Comparison of ENCODE assay signal across 8 cellular contexts in genomic region chr9:127976943-127977871, GRCh38. TPM values are rescaled to one million over a fixed set of nuclear protein-coding genes. Genes with fewer than 3 reads are reported as not detected.
DNase-seq lines count a peak whose midpoint lies in the region; ATAC-seq, FAIRE-seq and TF ChIP-seq lines count a peak whose summit lies in the region.

No MANE protein-coding gene starts in this region.

- no peak for TF ChIP-seq POLR2A in testis (IDR thresholded peaks at IDR 0.05)

- intact Hi-C loops in testis (cut with DNase I; ENCODE audit: low total_unique reads) = no loop called here

- H3K4me3 ChIP-seq in iPS-20b (ENCODE audit: low read length) (peak overlapping the region; percentile 58), testis (peak overlapping the region in 1 of 2 donors; percentile 89)

- DNase-seq in activated CD4-positive, alpha-beta T cell treated with anti-CD3 and anti-CD28 coated beads for 48 hours = peak; percentile 39
- no peak for DNase-seq in activated CD4-positive, alpha-beta T cell treated with anti-CD3 and anti-CD28 coated beads for 4 hours
- DNase-seq in activated T-cell treated with anti-CD3 and anti-CD28 coated beads, Interleukin-2, amount 50 U/mL, for 48 hours = peak; percentile 55 to 60
- DNase-seq in testis (no peak), NCI-H524 treated with DMSO at 0.1 percent for 48 hours (lab: John Stamatoyannopoulos, UW) (no peak), D721Med (ENCODE audit: insufficient read length, low spot score) (no peak)

- H3K27ac ChIP-seq in iPS-20b (ENCODE audit: low read length) (no peak overlapping the region), testis (peak overlapping the region; percentile 65 to 78)

- H3K27me3 ChIP-seq in iPS-20b (ENCODE audit: insufficient read depth, low read length) (no peaks in the 10 kb centered on the region), testis (no peaks in the 10 kb centered on the region)

- no peak for ATAC-seq in HG03025 (IDR thresholded peaks at IDR 0.05; ENCODE audit: low FRiP score, unreplicated experiment)

- 40 to 63% methylated on average over 7 to 9 of the region's 9 CpGs for WGBS in testis, 2 donors

- H3K4me1 ChIP-seq in iPS-20b (ENCODE audit: insufficient read depth, low read length) = peaks cover 25% of the 10 kb centered on the region; the same call in 1 of the 2 replicates
- peaks cover 64% of the 10 kb centered on the region for H3K4me1 ChIP-seq in testis

- no peak for FAIRE-seq in D721Med (lab: Jason Lieb, UNC)

- peak overlapping the region; percentile 47; the same call in 1 of the 2 replicates for H3K9ac ChIP-seq in iPS-20b (ENCODE audit: low read depth, low read length)

- H3K9me3 ChIP-seq in iPS-20b (ENCODE audit: insufficient read depth, low read depth, low read length) (no peaks in the 10 kb centered on the region), testis (no peaks in the 10 kb centered on the region)

- H3K36me3 ChIP-seq in iPS-20b (ENCODE audit: insufficient read depth, low read depth, low read length) (peaks cover 5% of the 10 kb centered on the region; the same call in 1 of the 2 replicates), testis (ENCODE audit: low read depth, missing control alignments) (no peaks in the 10 kb centered on the region)

- no peak for TF ChIP-seq CTCF in testis (IDR thresholded peaks at IDR 0.05)
- no peak for TF ChIP-seq CTCF in D721Med (IDR thresholded peaks at IDR 0.05; ENCODE audit: insufficient read depth, missing control alignments)

RNA-seq across cellular contexts. Expression of gene EEIG1, which starts 3.6 kb away (rescaled TPM):
- 100 to 1,000 TPM; 119 to 129 TPM for total RNA-seq in testis
- 75.7 TPM for polyA plus RNA-seq in testis (ENCODE audit: insufficient read depth, low read depth, low replicate concordance)

RNA-seq across cellular contexts. Expression of gene DPM2, which starts 39.6 kb away (rescaled TPM):
- 10 to 100 TPM; 33.5 to 36.4 TPM for total RNA-seq in testis
- 46.6 TPM for polyA plus RNA-seq in testis (ENCODE audit: insufficient read depth, low read depth, low replicate concordance)

RNA-seq across cellular contexts. Expression of gene PIP5KL1, which starts 46.6 kb away (rescaled TPM):
- 10 to 100 TPM in 1 of 2 donors, 1 to 10 TPM in 1; 8.4 to 10.2 TPM for total RNA-seq in testis
- polyA plus RNA-seq in testis (ENCODE audit: insufficient read depth, low read depth, low replicate concordance) = 3.9 TPM

Comparison
In these comparisons a context has a peak if more than half of its experiments do, and no peak if none do; other contexts are left out.
1. DNase-seq: peak in activated CD4-positive, alpha-beta T cell treated with anti-CD3 and anti-CD28 coated beads for 48 hours (single experiment) and activated T-cell treated with anti-CD3 and anti-CD28 coated beads, Interleukin-2, amount 50 U/mL, for 48 hours (2 of 2); none in activated CD4-positive, alpha-beta T cell treated with anti-CD3 and anti-CD28 coated beads for 4 hours (0 of 2), testis (single experiment), NCI-H524 treated with DMSO at 0.1 percent for 48 hours (single experiment) and D721Med (single experiment).